ENCODE assay signal across 8 cellular contexts in the genomic region with DNA sequence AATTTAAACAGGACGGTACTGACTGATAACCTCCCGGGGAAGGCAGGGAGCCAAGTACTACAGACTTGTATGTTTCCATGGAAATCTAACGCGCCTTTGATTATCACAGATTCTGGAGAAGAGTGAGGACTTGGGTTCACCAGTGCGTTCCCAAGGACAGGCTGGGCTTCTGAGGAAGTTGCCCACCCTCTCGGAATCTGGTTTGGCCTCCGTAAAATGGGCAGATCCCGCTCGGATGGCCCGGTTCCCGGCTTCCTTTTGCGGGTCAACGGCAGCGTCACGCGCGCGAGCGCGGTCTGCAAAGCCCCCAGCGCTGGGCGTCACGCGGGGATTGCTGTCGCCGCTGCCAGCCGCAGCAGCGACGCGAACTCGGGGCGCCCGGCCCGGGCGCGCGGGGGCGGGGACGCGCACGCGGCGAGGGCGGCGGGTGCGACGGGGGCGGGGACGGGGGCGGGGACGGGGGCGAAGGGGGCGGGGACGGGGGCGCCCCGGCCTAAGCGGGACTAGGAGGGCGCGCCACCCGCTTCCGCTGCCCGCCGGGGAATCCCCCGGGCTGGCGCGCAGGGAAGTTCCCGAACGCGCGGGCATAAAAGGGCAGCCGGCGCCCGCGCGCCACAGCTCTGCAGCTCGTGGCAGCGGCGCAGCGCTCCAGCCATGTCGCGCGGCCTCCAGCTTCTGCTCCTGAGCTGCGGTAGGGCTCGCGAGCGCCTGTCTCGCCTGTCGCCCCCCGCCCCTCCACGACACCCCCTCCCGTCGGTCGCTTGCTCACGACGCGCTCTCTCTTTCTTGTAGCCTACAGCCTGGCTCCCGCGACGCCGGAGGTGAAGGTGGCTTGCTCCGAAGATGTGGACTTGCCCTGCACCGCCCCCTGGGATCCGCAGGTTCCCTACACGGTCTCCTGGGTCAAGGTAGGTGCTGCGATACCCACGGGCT. TPM values are rescaled to one million over a fixed set of nuclear protein-coding genes. Genes with fewer than 3 reads are reported as not detected.
DNase-seq lines count a peak whose midpoint lies in the region; ATAC-seq and TF ChIP-seq lines count a peak whose summit lies in the region.

A gene with protein sequence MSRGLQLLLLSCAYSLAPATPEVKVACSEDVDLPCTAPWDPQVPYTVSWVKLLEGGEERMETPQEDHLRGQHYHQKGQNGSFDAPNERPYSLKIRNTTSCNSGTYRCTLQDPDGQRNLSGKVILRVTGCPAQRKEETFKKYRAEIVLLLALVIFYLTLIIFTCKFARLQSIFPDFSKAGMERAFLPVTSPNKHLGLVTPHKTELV (plus strand): TSS at position 615 of the 933 bp plus-strand sequence. CDS start 40 bp downstream, at position 655.

- peak within 1 kb of the TSS; percentile 66 to 69 for H3K4me3 ChIP-seq in Panc1 (ENCODE audit: low read depth in 2 of 2, low read length in 2 of 2)
- peak within 1 kb of the TSS; percentile 58 for H3K4me3 ChIP-seq in fibroblast of pulmonary artery (replicated peaks; ENCODE audit: low read depth, low read length)
- H3K4me3 ChIP-seq in neural cell (ENCODE audit: low read length) = peak within 1 kb of the TSS; percentile 88
- H3K4me3 ChIP-seq in stomach smooth muscle (ENCODE audit: low read length in 2 of 2) = peak within 1 kb of the TSS; percentile 72 to 78

- H3K4me2 ChIP-seq in neural cell (ENCODE audit: low read length) = peak within 1 kb of the TSS; percentile 69

- H3K36me3 ChIP-seq in Panc1 (ENCODE audit: control insufficient read depth, insufficient read depth, low read length) = no peaks in the 10 kb centered on the region
- H3K36me3 ChIP-seq in neural cell (ENCODE audit: insufficient read depth, low read length) = no peaks in the 10 kb centered on the region
- H3K36me3 ChIP-seq in stomach smooth muscle (ENCODE audit: control insufficient read depth in 2 of 2, insufficient read depth in 2 of 2, low read length in 2 of 2) = no peaks in the 10 kb centered on the region

- peak within 1 kb of the TSS; percentile 96 for H3K4me3 Mint-ChIP-seq in CD4-positive, alpha-beta T cell

- H3K4me1 ChIP-seq in Panc1 (ENCODE audit: control insufficient read depth, insufficient read depth, low read length) (no peaks in the 10 kb centered on the region), stomach smooth muscle (ENCODE audit: control insufficient read depth, insufficient read depth, low read length) (peaks cover 12% of the 10 kb centered on the region)

- POLR2A ChIA-PET in CD4-positive, alpha-beta T cell (lab: Charles Lee) = interaction anchor here (0.6 to 3.8 kb wide), 5 partner anchors 9 to 543 kb away, joined by 3 to 14 read pairs (median 5); partner anchors contain the start of gene SIRT5
- POLR2A ChIA-PET in Panc1 (lab: Charles Lee) = no interaction called here

- peak within 1 kb of the TSS; percentile 67 for H2AFZ ChIP-seq in neural cell (ENCODE audit: low read depth, low read length)

- ATAC-seq in CD4-positive, alpha-beta T cell (ENCODE audit: poor library complexity) = peak; percentile 96
- ATAC-seq in HG03520 (IDR thresholded peaks at IDR 0.05; ENCODE audit: unreplicated experiment) (peak; percentile 45), Panc1 (peak; percentile 95)

- no peaks in the 10 kb centered on the region for H3K9me3 ChIP-seq in CD4-positive, alpha-beta T cell (ENCODE audit: control insufficient read depth, low read length)
- H3K9me3 ChIP-seq in Panc1 (ENCODE audit: control insufficient read depth, insufficient read depth, low read depth, low read length) (no peaks in the 10 kb centered on the region), neural cell (ENCODE audit: low read length) (no peaks in the 10 kb centered on the region), stomach smooth muscle (ENCODE audit: control insufficient read depth in 2 of 2, low read length in 2 of 2) (no peaks in the 10 kb centered on the region)

- no peak for TF ChIP-seq EP300 in neural cell (conservative IDR thresholded peaks at IDR 0.05; ENCODE audit: poor library complexity, severe bottlenecking)

- H3K27ac ChIP-seq in CD4-positive, alpha-beta T cell (ENCODE audit: low read depth, low read length) = peak within 1 kb of the TSS; percentile 64
- H3K27ac ChIP-seq in Panc1 (ENCODE audit: low read length) (peak within 1 kb of the TSS; percentile 73), neural cell (ENCODE audit: low read length) (no peak within 1 kb of the TSS), stomach smooth muscle (ENCODE audit: low read length) (no peak within 1 kb of the TSS)

- CTCF ChIA-PET in CD4-positive, alpha-beta T cell (lab: Charles Lee) = interaction anchor here (0.8 kb wide), 1 partner anchor 51 kb away, joined by 3 read pairs; no protein-coding TSS in a partner anchor
- CTCF ChIA-PET in Panc1 (lab: Charles Lee) = no interaction called here

- H3K9ac ChIP-seq in neural cell (ENCODE audit: low read length) (peak within 1 kb of the TSS; percentile 68), stomach smooth muscle (ENCODE audit: low read length in 2 of 2) (peak within 1 kb of the TSS; percentile 63 to 66)

- H3K27me3 ChIP-seq in CD4-positive, alpha-beta T cell (ENCODE audit: control insufficient read depth, insufficient read depth, low read length) = no peaks in the 10 kb centered on the region
- no peaks in the 10 kb centered on the region for H3K27me3 ChIP-seq in Panc1 (ENCODE audit: control insufficient read depth, insufficient read depth, low read length)
- H3K27me3 ChIP-seq in neural cell (ENCODE audit: insufficient read depth, low read depth, low read length) = no peaks in the 10 kb centered on the region
- H3K27me3 ChIP-seq in stomach smooth muscle (ENCODE audit: control insufficient read depth in 1 of 2, insufficient read depth in 2 of 2, low read length in 2 of 2) = no peaks in the 10 kb centered on the region

- peak; percentile 65 to 89 (median 79) for DNase-seq in CD4-positive, alpha-beta T cell
- DNase-seq in GM19240 (ENCODE audit: insufficient read length, low spot score) (peak; percentile 56), Panc1 (ENCODE audit: low read depth, low spot score) (no peak), activated T-helper 1 cell treated with Interleukin-2 at 50 U/mL for 16 hours (ENCODE audit: low read depth) (peak; percentile 81), fibroblast of pulmonary artery (ENCODE audit: low read depth) (peak; percentile 23)

- H4K20me1 ChIP-seq in neural cell (ENCODE audit: insufficient read depth) = no peaks in the 10 kb centered on the region

- intact Hi-C loops in CD4-positive, alpha-beta T cell (cut with DNase I, micrococcal nuclease) = loop anchor here in 1 of 2 experiments (1.0 to 10.0 kb wide), 8 partner anchors 95 to 1545 kb away; partner anchors contain the start of genes DTNBP1, GFOD1, JARID2 and MCUR1
- intact Hi-C loops in Panc1 (cut with micrococcal nuclease; ENCODE audit: unreplicated experiment) = no loop called here

- peak within 1 kb of the TSS; percentile 94 for H3K27ac Mint-ChIP-seq in CD4-positive, alpha-beta T cell

- no peaks in the 10 kb centered on the region for H3K9me2 ChIP-seq in neural cell (ENCODE audit: insufficient read depth, low read length)

- H3K36me3 Mint-ChIP-seq in CD4-positive, alpha-beta T cell (ENCODE audit: low read depth) = peaks cover 26% of the 10 kb centered on the region

- TF ChIP-seq RAD21 in neural cell (conservative IDR thresholded peaks at IDR 0.05) = no peak

- in situ Hi-C loops in Panc1 (cut with HindIII; ENCODE audit: low pct_unique_long_range_greater_than_20kb, low sequenced_read_pairs) = no loop called here

- no peaks in the 10 kb centered on the region for H3K27me3 Mint-ChIP-seq in CD4-positive, alpha-beta T cell

- no peak for TF ChIP-seq CTCF in CD4-positive, alpha-beta T cell (IDR thresholded peaks at IDR 0.05)
- peak; percentile 61 for TF ChIP-seq CTCF in Panc1 (IDR thresholded peaks at IDR 0.05)
- TF ChIP-seq CTCF in fibroblast of pulmonary artery (IDR thresholded peaks at IDR 0.05; ENCODE audit: low read length, missing control alignments) = no peak
- TF ChIP-seq CTCF in neural cell (IDR thresholded peaks at IDR 0.05; ENCODE audit: poor library complexity, severe bottlenecking) = peak; percentile 50

- no peaks in the 10 kb centered on the region for H3K9me3 Mint-ChIP-seq in CD4-positive, alpha-beta T cell

- peaks cover 48% of the 10 kb centered on the region for H3K4me1 Mint-ChIP-seq in CD4-positive, alpha-beta T cell (ENCODE audit: low read depth)

- H3K79me2 ChIP-seq in neural cell (replicated peaks; ENCODE audit: insufficient read depth, low read length) = no peaks in the 10 kb centered on the region

- BruUV-seq in Panc1 (replicated peaks; lab: Mats Ljungman, UMichigan) = no TSS peak

- H3F3A ChIP-seq in neural cell (ENCODE audit: insufficient read depth, low read length, poor library complexity, severe bottlenecking) = no peaks in the 10 kb centered on the region

TF ChIP-seq in neural cell, 6 proteins besides CTCF, POLR2A, EP300 and RAD21 (continues in another document):
- TF ChIP-seq SMC3 (conservative IDR thresholded peaks at IDR 0.05; ENCODE audit: poor library complexity) (peak; percentile 27), MXI1 (conservative IDR thresholded peaks at IDR 0.05; ENCODE audit: poor library complexity, severe bottlenecking) (peak; percentile 70), TAF1 (IDR thresholded peaks at IDR 0.05; ENCODE audit: low read depth) (no peak)
- TF ChIP-seq, protein P1, sequence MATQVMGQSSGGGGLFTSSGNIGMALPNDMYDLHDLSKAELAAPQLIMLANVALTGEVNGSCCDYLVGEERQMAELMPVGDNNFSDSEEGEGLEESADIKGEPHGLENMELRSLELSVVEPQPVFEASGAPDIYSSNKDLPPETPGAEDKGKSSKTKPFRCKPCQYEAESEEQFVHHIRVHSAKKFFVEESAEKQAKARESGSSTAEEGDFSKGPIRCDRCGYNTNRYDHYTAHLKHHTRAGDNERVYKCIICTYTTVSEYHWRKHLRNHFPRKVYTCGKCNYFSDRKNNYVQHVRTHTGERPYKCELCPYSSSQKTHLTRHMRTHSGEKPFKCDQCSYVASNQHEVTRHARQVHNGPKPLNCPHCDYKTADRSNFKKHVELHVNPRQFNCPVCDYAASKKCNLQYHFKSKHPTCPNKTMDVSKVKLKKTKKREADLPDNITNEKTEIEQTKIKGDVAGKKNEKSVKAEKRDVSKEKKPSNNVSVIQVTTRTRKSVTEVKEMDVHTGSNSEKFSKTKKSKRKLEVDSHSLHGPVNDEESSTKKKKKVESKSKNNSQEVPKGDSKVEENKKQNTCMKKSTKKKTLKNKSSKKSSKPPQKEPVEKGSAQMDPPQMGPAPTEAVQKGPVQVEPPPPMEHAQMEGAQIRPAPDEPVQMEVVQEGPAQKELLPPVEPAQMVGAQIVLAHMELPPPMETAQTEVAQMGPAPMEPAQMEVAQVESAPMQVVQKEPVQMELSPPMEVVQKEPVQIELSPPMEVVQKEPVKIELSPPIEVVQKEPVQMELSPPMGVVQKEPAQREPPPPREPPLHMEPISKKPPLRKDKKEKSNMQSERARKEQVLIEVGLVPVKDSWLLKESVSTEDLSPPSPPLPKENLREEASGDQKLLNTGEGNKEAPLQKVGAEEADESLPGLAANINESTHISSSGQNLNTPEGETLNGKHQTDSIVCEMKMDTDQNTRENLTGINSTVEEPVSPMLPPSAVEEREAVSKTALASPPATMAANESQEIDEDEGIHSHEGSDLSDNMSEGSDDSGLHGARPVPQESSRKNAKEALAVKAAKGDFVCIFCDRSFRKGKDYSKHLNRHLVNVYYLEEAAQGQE (IDR thresholded peaks at IDR 0.05; ENCODE audit: borderline replicate concordance) = no peak

RNA-seq across cellular contexts. Expression of the gene that starts here (rescaled TPM):
- 10 to 100 TPM; 35.3 to 36.4 TPM for total RNA-seq in CD4-positive, alpha-beta T cell
- total RNA-seq in Panc1 (2021; ENCODE audit: unreplicated experiment) = 5.3 TPM
- polyA plus RNA-seq in Panc1 (2012; ENCODE audit: insufficient read length) = 5.6 TPM
- 15.8 and 17.0 TPM in 2 replicates for polyA plus RNA-seq in neural cell
- 16.3 and 19.0 TPM in 2 replicates for polyA minus RNA-seq in neural cell

Comparison
In these comparisons a context has a peak if more than half of its experiments do, and no peak if none do; other contexts are left out.
1. ATAC-seq: peak in every context shown above with its lines; median percentile 96 in CD4-positive, alpha-beta T cell; 95 in Panc1; 45 in HG03520.
2. H3K27ac ChIP-seq: peak in CD4-positive, alpha-beta T cell (single experiment) and Panc1 (single experiment); none in neural cell (single experiment) and stomach smooth muscle (single experiment).
3. CTCF ChIP-seq: peak in Panc1 (single experiment) and neural cell (single experiment); none in CD4-positive, alpha-beta T cell (single experiment) and fibroblast of pulmonary artery (single experiment).
4. Peak in every context shown above with its lines, with median percentiles within 50 percentile points of each other: H3K4me3 ChIP-seq.